17 cellular contexts compared by ENCODE assay signal in genomic region chr14:36271222-36271621, GRCh38.
"Had no signal": no experiment of that assay in that cellular context is flagged by ENCODE, and none has a peak within 500 bp of the region (broad histone marks: within the 10 kb centered on the region; RNA-seq: fewer than 3 reads in every experiment).

No MANE protein-coding gene starts in this region.

- H3K9me3 ChIP-seq: tibial nerve had no signal

- H3K27ac ChIP-seq: tibial nerve had no signal

- H3K36me3 ChIP-seq: tibial nerve had no signal

- DNase-seq: activated CD4-positive, alpha-beta T cell treated with anti-CD3 and anti-CD28 coated beads, Interleukin-2, amount 10 ng/mL, durations not matched to agents 24 days and 14 days; activated CD4-positive, CD25-positive, alpha-beta regulatory T cell; activated CD8-positive, alpha-beta memory T cell treated with anti-CD3 and anti-CD28 coated beads, Interleukin-2, amount 50 U/mL, for 4 hours; activated CD8-positive, alpha-beta T cell treated with anti-CD3 and anti-CD28 coated beads, Interleukin-2, amount 10 ng/mL, durations not matched to agents 7 days and 5 days; activated gamma-delta T cell; activated T-cell treated with anti-CD3 and anti-CD28 coated beads, Interleukin-2, amount 50 U/mL, for 48 hours; amniotic stem cell; caudate nucleus; foreskin fibroblast; left cardiac atrium; naive thymus-derived CD4-positive, alpha-beta T cell; posterior cingulate gyrus; retina; stimulated activated CD4-positive, alpha-beta T cell treated with anti-CD3 and anti-CD28 coated beads, Interleukin-2, amount 100 ng/mL, for 48 hours; stimulated activated naive B cell treated with anti-CD40 and anti-IgM and Interleukin-4, amounts not matched to agents 10 μg/mL and 1 μg/mL and 100 μg/mL, for 72 hours had no signal

- H3K4me3 ChIP-seq: lung had no signal
